In the genomic region with DNA sequence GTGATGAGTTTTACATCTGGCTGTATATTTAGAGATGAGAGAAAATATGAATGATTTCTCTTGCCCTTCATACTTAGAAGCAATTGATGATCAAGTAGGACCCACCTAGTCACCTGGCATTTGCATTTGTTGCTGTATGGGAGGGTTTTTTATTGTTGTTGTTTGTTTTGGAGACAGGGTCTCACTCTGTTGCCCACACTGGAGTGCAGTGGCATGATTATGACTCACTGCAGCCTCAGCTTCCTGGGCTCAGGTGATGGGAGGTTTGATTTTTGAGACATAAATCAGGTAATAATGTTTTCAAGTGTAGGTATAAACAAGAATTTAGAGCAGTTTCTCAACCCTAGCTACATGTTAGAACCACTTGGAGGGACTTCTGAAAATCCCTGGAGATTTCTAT, we compare ENCODE assay signal across 14 cellular contexts.
A peak's percentile ranks its signal among the peaks of the same experiment; 100 is the strongest.
DNase-seq lines count a peak whose midpoint lies in the region; ATAC-seq and TF ChIP-seq lines count a peak whose summit lies in the region.
"Had no signal": no experiment of that assay in that cellular context is flagged by ENCODE, and none has a peak within 500 bp of the region (broad histone marks: within the 10 kb centered on the region; RNA-seq: fewer than 3 reads in every experiment).

No MANE protein-coding gene starts in this region.

- H3K4me3 Mint-ChIP-seq in stimulated activated naive CD8-positive, alpha-beta T cell treated with anti-CD3 and anti-CD28 coated beads, Interleukin-15, Interleukin-2, amounts not matched to agents 100 ng/mL and 50 ng/mL, for 24 hours, result peak overlapping the region; percentile 8
- H3K4me3 Mint-ChIP-seq in WTC11, result no peak overlapping the region

- H3K27me3 Mint-ChIP-seq in stimulated activated naive CD8-positive, alpha-beta T cell treated with anti-CD3 and anti-CD28 coated beads, Interleukin-15, Interleukin-2, amounts not matched to agents 100 ng/mL and 50 ng/mL, for 24 hours, result no peaks in the 10 kb centered on the region
- H3K27me3 Mint-ChIP-seq in WTC11 (ENCODE audit: low read depth), result no peaks in the 10 kb centered on the region

- intact Hi-C loops in Right ventricle myocardium superior (cut with DNase I), result no loop called here

- DNase-seq in stimulated activated naive CD8-positive, alpha-beta T cell treated with anti-CD3 and anti-CD28 coated beads, Interleukin-15, Interleukin-2, amounts not matched to agents 100 U/mL and 50 U/mL, for 24 hours, result no peak
- DNase-seq in WTC11 (ENCODE audit: low spot score), result no peak
- DNase-seq in foreskin keratinocyte, result peak in 1 of 2 donors; percentile 32
- no peak for DNase-seq in germinal center (ENCODE audit: low spot score)
- no peak for DNase-seq in Right ventricle myocardium superior
- DNase-seq: H7, left colon, NCI-H1092, NCI-H2227 treated with DMSO at 0.1 percent for 48 hours, substantia nigra had no signal

- CTCF ChIA-PET in WTC11 (lab: Charles Lee), result no interaction called here

- peaks cover 7% of the 10 kb centered on the region for H3K36me3 Mint-ChIP-seq in stimulated activated naive CD8-positive, alpha-beta T cell treated with anti-CD3 and anti-CD28 coated beads, Interleukin-15, Interleukin-2, amounts not matched to agents 100 ng/mL and 50 ng/mL, for 24 hours (ENCODE audit: low read depth)
- H3K36me3 Mint-ChIP-seq in WTC11, result peaks cover under 1% of the 10 kb centered on the region; the same call in 1 of the 2 replicates

- TF ChIP-seq CTCF in WTC11 (IDR thresholded peaks at IDR 0.05) (no peak), foreskin keratinocyte (conservative IDR thresholded peaks at IDR 0.05) (no peak)

- peak overlapping the region; percentile 82 for H3K27ac Mint-ChIP-seq in stimulated activated naive CD8-positive, alpha-beta T cell treated with anti-CD3 and anti-CD28 coated beads, Interleukin-15, Interleukin-2, amounts not matched to agents 100 ng/mL and 50 ng/mL, for 24 hours
- H3K27ac Mint-ChIP-seq in WTC11, result 0 out of 2 replicates have a peak overlapping the region, but pooled peaks have one; percentile 9

- H3K27me3 ChIP-seq in foreskin keratinocyte, result no peaks in the 10 kb centered on the region

- POLR2A ChIA-PET in WTC11 (lab: Charles Lee), result no interaction called here

- peaks cover 38% of the 10 kb centered on the region for H3K4me1 ChIP-seq in foreskin keratinocyte

- H3K4me1 Mint-ChIP-seq in stimulated activated naive CD8-positive, alpha-beta T cell treated with anti-CD3 and anti-CD28 coated beads, Interleukin-15, Interleukin-2, amounts not matched to agents 100 ng/mL and 50 ng/mL, for 24 hours (ENCODE audit: low read depth), result peaks cover 91% of the 10 kb centered on the region
- H3K4me1 Mint-ChIP-seq in WTC11, result peaks cover 53% of the 10 kb centered on the region

- ATAC-seq in stimulated activated naive CD8-positive, alpha-beta T cell treated with anti-CD3 and anti-CD28 coated beads, Interleukin-15, Interleukin-2, amounts not matched to agents 100 U/mL and 50 U/mL, for 24 hours, result no peak
- ATAC-seq in WTC11, result no peak
- ATAC-seq in foreskin keratinocyte, result peak; percentile 37
- no peak for ATAC-seq in HG03280 (IDR thresholded peaks at IDR 0.05; ENCODE audit: unreplicated experiment)
- no peak for ATAC-seq in HG03565 (IDR thresholded peaks at IDR 0.05; ENCODE audit: unreplicated experiment)
- ATAC-seq in Right ventricle myocardium superior (ENCODE audit: poor library complexity), result no peak
- ATAC-seq: left colon had no signal

- H3K27ac ChIP-seq in foreskin keratinocyte, result peak overlapping the region; percentile 12
- H3K27ac ChIP-seq: C4-2B had no signal

- H3K9me3 Mint-ChIP-seq in stimulated activated naive CD8-positive, alpha-beta T cell treated with anti-CD3 and anti-CD28 coated beads, Interleukin-15, Interleukin-2, amounts not matched to agents 100 ng/mL and 50 ng/mL, for 24 hours, result no peaks in the 10 kb centered on the region
- no peaks in the 10 kb centered on the region for H3K9me3 Mint-ChIP-seq in WTC11

TF ChIP-seq in WTC11, 78 proteins besides CTCF, POLR2A, EP300 and RAD21:
- no peak for TF ChIP-seq MXD4 (CRISPR knock-in tag; IDR thresholded peaks at IDR 0.05; ENCODE audit: borderline replicate concordance)
- no peak for TF ChIP-seq EMX1 (CRISPR knock-in tag; IDR thresholded peaks at IDR 0.05)
- TF ChIP-seq, protein P1, sequence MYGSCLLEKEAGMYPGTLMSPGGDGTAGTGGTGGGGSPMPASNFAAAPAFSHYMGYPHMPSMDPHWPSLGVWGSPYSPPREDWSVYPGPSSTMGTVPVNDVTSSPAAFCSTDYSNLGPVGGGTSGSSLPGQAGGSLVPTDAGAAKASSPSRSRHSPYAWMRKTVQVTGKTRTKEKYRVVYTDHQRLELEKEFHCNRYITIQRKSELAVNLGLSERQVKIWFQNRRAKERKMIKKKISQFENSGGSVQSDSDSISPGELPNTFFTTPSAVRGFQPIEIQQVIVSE (CRISPR knock-in tag; IDR thresholded peaks at IDR 0.05; ENCODE audit: borderline replicate concordance), result no peak
- TF ChIP-seq PRRX2 (CRISPR knock-in tag; IDR thresholded peaks at IDR 0.05), result no peak
- no peak for TF ChIP-seq NR3C1 (CRISPR knock-in tag; conservative IDR thresholded peaks at IDR 0.05; ENCODE audit: low read depth)
- TF ChIP-seq, protein P2, sequence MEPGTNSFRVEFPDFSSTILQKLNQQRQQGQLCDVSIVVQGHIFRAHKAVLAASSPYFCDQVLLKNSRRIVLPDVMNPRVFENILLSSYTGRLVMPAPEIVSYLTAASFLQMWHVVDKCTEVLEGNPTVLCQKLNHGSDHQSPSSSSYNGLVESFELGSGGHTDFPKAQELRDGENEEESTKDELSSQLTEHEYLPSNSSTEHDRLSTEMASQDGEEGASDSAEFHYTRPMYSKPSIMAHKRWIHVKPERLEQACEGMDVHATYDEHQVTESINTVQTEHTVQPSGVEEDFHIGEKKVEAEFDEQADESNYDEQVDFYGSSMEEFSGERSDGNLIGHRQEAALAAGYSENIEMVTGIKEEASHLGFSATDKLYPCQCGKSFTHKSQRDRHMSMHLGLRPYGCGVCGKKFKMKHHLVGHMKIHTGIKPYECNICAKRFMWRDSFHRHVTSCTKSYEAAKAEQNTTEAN (CRISPR knock-in tag; IDR thresholded peaks at IDR 0.05), result no peak
- no peak for TF ChIP-seq IRF2 (CRISPR knock-in tag; IDR thresholded peaks at IDR 0.05; ENCODE audit: borderline replicate concordance, low read depth)
- TF ChIP-seq KAT7 (CRISPR knock-in tag; IDR thresholded peaks at IDR 0.05; ENCODE audit: borderline replicate concordance), result no peak
- TF ChIP-seq FOXP1 (CRISPR knock-in tag; IDR thresholded peaks at IDR 0.05; ENCODE audit: borderline replicate concordance), result no peak
